Comparison of ENCODE assay signal across 8 cellular contexts in the genomic region with DNA sequence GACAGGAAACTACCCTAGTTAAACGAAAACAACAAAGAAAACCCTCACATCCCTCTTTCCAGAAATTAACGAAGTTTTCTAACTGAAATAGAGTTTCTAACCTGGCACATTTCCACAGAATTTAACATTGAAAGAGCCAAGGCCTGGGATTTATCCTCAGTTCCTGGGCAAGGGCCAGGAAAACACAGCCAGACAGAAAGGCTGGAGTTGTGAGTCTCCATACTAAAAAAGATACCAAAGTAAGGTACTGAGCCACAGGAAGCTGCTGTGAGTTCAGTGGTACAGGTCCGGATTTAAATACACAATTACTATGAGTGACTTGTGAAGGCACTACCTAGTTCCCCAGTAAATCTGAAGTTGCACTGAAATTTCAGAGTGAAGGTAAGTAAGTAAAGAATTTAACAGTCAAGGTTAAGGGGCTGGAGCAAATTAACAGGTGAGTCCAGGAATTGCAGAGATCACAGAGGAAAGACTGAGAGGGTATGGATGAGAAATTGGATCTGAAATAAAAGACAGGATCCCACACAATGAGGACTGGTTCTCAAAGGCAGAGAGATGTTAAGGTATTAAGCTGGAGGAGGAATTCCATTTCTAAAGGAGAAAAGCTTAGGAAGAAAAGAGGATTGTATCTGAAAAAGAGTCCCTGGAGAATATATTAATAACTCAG. TPM values are rescaled to one million over a fixed set of nuclear protein-coding genes. Genes with fewer than 3 reads are reported as not detected.
DNase-seq lines count a peak whose midpoint lies in the region; ATAC-seq and TF ChIP-seq lines count a peak whose summit lies in the region.

No MANE protein-coding gene starts in this region.

- peak overlapping the region; percentile 96 for H3K4me3 Mint-ChIP-seq in endothelial cell (ENCODE audit: unreplicated experiment)
- peak overlapping the region; percentile 88 to 99 (median 98) for H3K4me3 Mint-ChIP-seq in naive thymus-derived CD4-positive, alpha-beta T cell

- peaks cover 59% of the 10 kb centered on the region for H3K4me1 Mint-ChIP-seq in endothelial cell (ENCODE audit: unreplicated experiment)
- H3K4me1 Mint-ChIP-seq in naive thymus-derived CD4-positive, alpha-beta T cell = peaks cover 61 to 74% (median 68%) of the 10 kb centered on the region in 7 donors

- H3K27me3 ChIP-seq in naive thymus-derived CD4-positive, alpha-beta T cell (ENCODE audit: control insufficient read depth in 2 of 2, insufficient read depth in 2 of 2, low read length in 2 of 2) = no peaks in the 10 kb centered on the region

- CTCF ChIA-PET in naive thymus-derived CD4-positive, alpha-beta T cell (lab: Charles Lee) = interaction anchor here (0.5 to 2.2 kb wide), 5 partner anchors 20 to 98 kb away, joined by 3 to 20 read pairs (median 7); a partner anchor contains a TSS

- no peak for TF ChIP-seq CTCF in endothelial cell (IDR thresholded peaks at IDR 0.05; ENCODE audit: unreplicated experiment)

- ATAC-seq in naive thymus-derived CD4-positive, alpha-beta T cell = no peak
- no peak for ATAC-seq in HG02885 (IDR thresholded peaks at IDR 0.05; ENCODE audit: poor library complexity, unreplicated experiment)

- DNase-seq in ELR (ENCODE audit: low read depth) (peak; percentile 24), RPMI8226 (peak; percentile 14), endothelial cell (ENCODE audit: low spot score) (no peak), NOMO-1 (lab: John Stamatoyannopoulos, UW; ENCODE audit: unreplicated experiment in 2 of 2) (no peak), 8988T (no peak), NCI-H1105 (lab: John Stamatoyannopoulos, UW) (no peak)
- peak in 3 of 9 donors; percentile 27 to 33 (median 29) for DNase-seq in naive thymus-derived CD4-positive, alpha-beta T cell

- no peaks in the 10 kb centered on the region for H3K9me3 Mint-ChIP-seq in endothelial cell (ENCODE audit: unreplicated experiment)
- peaks cover 0 to 1% (median 0%) of the 10 kb centered on the region in 11 donors for H3K9me3 Mint-ChIP-seq in naive thymus-derived CD4-positive, alpha-beta T cell

- no peaks in the 10 kb centered on the region for H3K36me3 ChIP-seq in naive thymus-derived CD4-positive, alpha-beta T cell (ENCODE audit: control insufficient read depth in 2 of 3, insufficient read depth in 3 of 3, low read length in 3 of 3)

- intact Hi-C loops in naive thymus-derived CD4-positive, alpha-beta T cell (cut with micrococcal nuclease) = loop anchor here (1.0 to 2.0 kb wide), 6 partner anchors 7 to 98 kb away; a partner anchor contains a TSS

- H3K4me3 ChIP-seq in naive thymus-derived CD4-positive, alpha-beta T cell (ENCODE audit: low read length) = peak overlapping the region; percentile 70

- peak overlapping the region; percentile 92 for H3K27ac Mint-ChIP-seq in endothelial cell (ENCODE audit: unreplicated experiment)
- peak overlapping the region; percentile 87 to 98 (median 92) for H3K27ac Mint-ChIP-seq in naive thymus-derived CD4-positive, alpha-beta T cell

- peaks cover 35 to 62% of the 10 kb centered on the region in 2 donors for H3K4me1 ChIP-seq in naive thymus-derived CD4-positive, alpha-beta T cell (ENCODE audit: control insufficient read depth in 2 of 2, insufficient read depth in 2 of 2, low read length in 2 of 2)

- H3K27ac ChIP-seq in naive thymus-derived CD4-positive, alpha-beta T cell (ENCODE audit: low read depth, low read length) = peak overlapping the region; percentile 94

- no peaks in the 10 kb centered on the region for H3K9me3 ChIP-seq in naive thymus-derived CD4-positive, alpha-beta T cell (ENCODE audit: control insufficient read depth in 2 of 3, low read length in 3 of 3)

- POLR2A ChIA-PET in naive thymus-derived CD4-positive, alpha-beta T cell (lab: Charles Lee) = interaction anchor here (0.6 to 6.0 kb wide), 24 partner anchors 7 to 98 kb away, joined by 3 to 137 read pairs (median 8); a partner anchor contains a TSS

- peaks cover 23% of the 10 kb centered on the region for H3K27me3 Mint-ChIP-seq in endothelial cell (ENCODE audit: unreplicated experiment)
- peaks cover 0 to 3% (median 0%) of the 10 kb centered on the region in 5 donors for H3K27me3 Mint-ChIP-seq in naive thymus-derived CD4-positive, alpha-beta T cell

- peaks cover 4% of the 10 kb centered on the region for H3K36me3 Mint-ChIP-seq in endothelial cell (ENCODE audit: low read depth, unreplicated experiment)
- H3K36me3 Mint-ChIP-seq in naive thymus-derived CD4-positive, alpha-beta T cell = peaks cover 0 to 22% (median 4%) of the 10 kb centered on the region in 5 donors

RNA-seq across cellular contexts. Expression of a gene that starts 0.9 kb away (rescaled TPM):
- total RNA-seq in endothelial cell (ENCODE audit: unreplicated experiment) = 83.3 TPM
- total RNA-seq in naive thymus-derived CD4-positive, alpha-beta T cell = 10 to 100 TPM; 31.6 to 59.2 (median 47.6) TPM
- 10 to 100 TPM; 29.3 to 32.1 TPM for polyA plus RNA-seq in naive thymus-derived CD4-positive, alpha-beta T cell

RNA-seq across cellular contexts. Expression of a gene that starts 7.5 kb away (rescaled TPM):
- total RNA-seq in endothelial cell (ENCODE audit: unreplicated experiment) = 0.56 TPM
- total RNA-seq in naive thymus-derived CD4-positive, alpha-beta T cell = 1 to 10 TPM in 3 of 5 experiments, under 1 TPM in 2; 0.54 to 1.5 (median 1.2) TPM
- under 1 TPM; 0.11 to 0.22 TPM for polyA plus RNA-seq in naive thymus-derived CD4-positive, alpha-beta T cell

RNA-seq across cellular contexts. Expression of a gene that starts 7.6 kb away (rescaled TPM):
- 12.4 TPM for total RNA-seq in endothelial cell (ENCODE audit: unreplicated experiment)
- total RNA-seq in naive thymus-derived CD4-positive, alpha-beta T cell = 10 to 100 TPM; 20.7 to 37.5 (median 25.5) TPM
- 100 to 1,000 TPM in 1 of 2 donors, 10 to 100 TPM in 1; 99.6 to 113 TPM for polyA plus RNA-seq in naive thymus-derived CD4-positive, alpha-beta T cell

RNA-seq across cellular contexts. Expression of a gene that starts 29.6 kb away (rescaled TPM):
- 213 TPM for total RNA-seq in endothelial cell (ENCODE audit: unreplicated experiment)
- 100 to 1,000 TPM; 115 to 182 (median 120) TPM for total RNA-seq in naive thymus-derived CD4-positive, alpha-beta T cell
- polyA plus RNA-seq in naive thymus-derived CD4-positive, alpha-beta T cell = 100 to 1,000 TPM; 152 to 156 TPM

RNA-seq across cellular contexts. Expression of a gene that starts 38.4 kb away (rescaled TPM):
- 34.0 TPM for total RNA-seq in endothelial cell (ENCODE audit: unreplicated experiment)
- total RNA-seq in naive thymus-derived CD4-positive, alpha-beta T cell = 10 to 100 TPM; 16.4 to 40.4 (median 37.7) TPM
- polyA plus RNA-seq in naive thymus-derived CD4-positive, alpha-beta T cell = 10 to 100 TPM; 39.9 to 57.1 TPM

Comparison
In these comparisons a context has a peak if more than half of its experiments do, and no peak if none do; other contexts are left out.
1. DNase-seq: peak in ELR (single experiment) and RPMI8226 (single experiment); none in endothelial cell (single experiment), NOMO-1 (0 of 2), 8988T (single experiment) and NCI-H1105 (single experiment).